Comparison of ENCODE assay signal across 8 cellular contexts in the genomic region with DNA sequence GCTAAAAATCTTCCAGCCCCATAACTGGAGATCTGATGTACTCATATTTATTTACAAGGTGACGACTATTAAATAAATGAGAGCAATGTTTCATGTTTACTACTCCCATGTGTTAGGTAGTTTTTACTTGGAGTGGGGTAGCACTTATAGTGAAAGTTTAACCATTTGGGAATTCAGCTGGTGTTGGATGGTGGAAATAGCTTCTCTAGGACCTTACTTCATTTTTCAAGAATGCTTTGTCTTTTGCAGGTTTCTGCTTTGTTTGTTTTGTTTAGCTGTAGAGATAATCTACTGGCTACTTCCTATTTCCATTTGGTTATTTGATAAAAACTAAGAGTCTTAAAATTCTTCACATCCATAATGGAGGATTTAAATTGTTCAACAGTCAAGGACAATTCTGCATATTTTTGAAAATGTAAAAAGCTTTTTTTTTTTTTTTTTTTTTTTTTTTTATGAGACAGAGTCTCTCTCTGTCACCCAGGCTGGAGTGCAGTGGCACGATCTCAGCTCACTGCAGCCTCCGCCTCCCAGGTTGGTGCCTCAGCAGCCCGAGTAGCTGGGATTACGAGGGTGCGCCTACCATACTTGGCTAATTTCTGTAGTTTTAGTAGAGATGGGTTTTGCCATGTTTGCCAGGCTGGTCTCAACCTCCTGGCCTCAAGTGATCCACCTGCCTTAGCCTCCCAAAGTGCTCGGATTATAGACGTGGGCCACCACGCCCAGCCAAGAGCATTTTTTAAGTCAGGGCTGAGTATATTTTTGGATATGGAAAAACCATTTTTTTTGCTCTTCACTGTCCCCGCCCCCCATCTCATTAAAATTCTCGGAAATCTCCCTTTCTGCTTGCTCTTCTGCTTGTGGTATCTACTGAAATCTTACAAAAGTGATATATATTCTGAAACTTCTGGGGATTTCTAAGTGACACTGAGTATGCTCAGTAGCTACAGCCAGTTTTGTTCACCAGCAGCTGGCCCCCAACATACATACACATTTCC. TPM values are rescaled to one million over a fixed set of nuclear protein-coding genes. Genes with fewer than 3 reads are reported as not detected.
DNase-seq lines count a peak whose midpoint lies in the region; ATAC-seq, FAIRE-seq and TF ChIP-seq lines count a peak whose summit lies in the region.

No MANE protein-coding gene starts in this region.

- H3K36me3 ChIP-seq in A673 (ENCODE audit: insufficient read depth, low read length, poor library complexity, severe bottlenecking), result no peaks in the 10 kb centered on the region

- CTCF ChIA-PET in A673 (lab: Charles Lee), result interaction anchor here (0.7 kb wide), 1 partner anchor 49 kb away, joined by 7 read pairs; no protein-coding TSS in a partner anchor

- TF ChIP-seq CTCF in A673 (conservative IDR thresholded peaks at IDR 0.05; ENCODE audit: low read depth, low read length) (no peak), D721Med (IDR thresholded peaks at IDR 0.05; ENCODE audit: insufficient read depth, missing control alignments) (no peak)

- H3K9me3 ChIP-seq in A673 (ENCODE audit: low read depth, low read length, poor library complexity, severe bottlenecking), result no peaks in the 10 kb centered on the region
- H3K9me3 ChIP-seq in right cardiac atrium (ENCODE audit: control insufficient read depth, low read length), result no peaks in the 10 kb centered on the region

- H3K27me3 ChIP-seq in A673 (replicated peaks; ENCODE audit: insufficient read depth, low read depth, low read length, poor library complexity), result no peaks in the 10 kb centered on the region
- H3K27me3 ChIP-seq in right cardiac atrium (ENCODE audit: control insufficient read depth, insufficient read depth), result no peaks in the 10 kb centered on the region

- H3K4me3 ChIP-seq in A673 (ENCODE audit: low read depth, low read length, poor library complexity, severe bottlenecking), result peak overlapping the region; percentile 47
- H3K4me3 ChIP-seq in right cardiac atrium (ENCODE audit: low read length), result peak overlapping the region; percentile 91

- H3K4me1 ChIP-seq in A673 (ENCODE audit: insufficient read depth, low read length, poor library complexity, severe bottlenecking) (no peaks in the 10 kb centered on the region), right cardiac atrium (ENCODE audit: control insufficient read depth, insufficient read depth, low read length) (no peaks in the 10 kb centered on the region)

- FAIRE-seq in D721Med (lab: Jason Lieb, UNC), result no peak

- ATAC-seq in GM19324 (IDR thresholded peaks at IDR 0.05; ENCODE audit: low FRiP score, unreplicated experiment) (peak; percentile 21), HG03469 (IDR thresholded peaks at IDR 0.05; ENCODE audit: unreplicated experiment) (peak; percentile 24), right cardiac atrium (no peak)

- DNase-seq in A673 (ENCODE audit: low spot score) (no peak), right cardiac atrium (peak in 1 of 3 donors; percentile 35), HK-2 (ENCODE audit: unreplicated experiment) (no peak), D721Med (ENCODE audit: insufficient read length, low spot score) (no peak)
- DNase-seq in activated T-cell treated with anti-CD3 and anti-CD28 coated beads, Interleukin-2, amount 50 U/mL, for 1 hour, result peak; percentile 55
- peak; percentile 77 for DNase-seq in stimulated activated CD4-positive, alpha-beta T cell treated with anti-CD3 and anti-CD28 coated beads, Interleukin-1b, Interleukin-23, amount 100 ng/mL, for 48 hours

- no peak overlapping the region for H3K27ac ChIP-seq in A673 (ENCODE audit: low read depth, low read length, poor library complexity, severe bottlenecking)
- H3K27ac ChIP-seq in right cardiac atrium (ENCODE audit: low read length), result no peak overlapping the region

- POLR2A ChIA-PET in A673 (lab: Charles Lee; ENCODE audit: low non-redundant PET), result no interaction called here

- 68% methylated on average over 11 of the region's 11 CpGs for WGBS in right cardiac atrium

- intact Hi-C loops in A673 (cut with micrococcal nuclease; ENCODE audit: unreplicated experiment) (no loop called here), right cardiac atrium (cut with DNase I) (no loop called here)

- no TSS peak for BruUV-seq in A673 (replicated peaks; lab: Mats Ljungman, UMichigan)

RNA-seq across cellular contexts. Expression of gene ABCD2, which starts 1.4 kb away (rescaled TPM):
- total RNA-seq in A673 (2021) (0.04 TPM in 1 of 2 replicates, not detected in the other), right cardiac atrium (10 to 100 TPM in 3 of 4 donors, 1 to 10 TPM in 1; 9.4 to 16.2 (median 14.6) TPM)
- 4.3 TPM for polyA plus RNA-seq in right cardiac atrium

Comparison
In these comparisons a context has a peak if more than half of its experiments do, and no peak if none do; other contexts are left out.
1. DNase-seq: peak in activated T-cell treated with anti-CD3 and anti-CD28 coated beads, Interleukin-2, amount 50 U/mL, for 1 hour (single experiment) and stimulated activated CD4-positive, alpha-beta T cell treated with anti-CD3 and anti-CD28 coated beads, Interleukin-1b, Interleukin-23, amount 100 ng/mL, for 48 hours (single experiment); none in A673 (single experiment), HK-2 (single experiment) and D721Med (single experiment).
2. ATAC-seq: peak in GM19324 (single experiment) and HG03469 (single experiment); none in right cardiac atrium (0 of 2).